In genomic region chr12:122946690-122947271, GRCh38 we compare ENCODE assay signal across 1 cellular context.
TF ChIP-seq lines count a peak whose summit lies in the region.

No MANE protein-coding gene starts in this region.

TF ChIP-seq in HEK293, 187 proteins besides CTCF, POLR2A, EP300 and RAD21 (continued from another document and continues in another):
- TF ChIP-seq SP7 (tag by site-specific recombination; IDR thresholded peaks at IDR 0.05) (peak; percentile 88), KLF16 (tag by site-specific recombination; IDR thresholded peaks at IDR 0.05) (no peak), ZSCAN16 (tag by site-specific recombination; IDR thresholded peaks at IDR 0.05) (no peak), ZNF670 (tag by site-specific recombination; IDR thresholded peaks at IDR 0.05; ENCODE audit: low read depth) (no peak), ELK4 (IDR thresholded peaks at IDR 0.05; ENCODE audit: borderline replicate concordance, low read depth, low read length) (no peak), ZNF658 (tag by site-specific recombination; IDR thresholded peaks at IDR 0.05) (no peak), GFI1B (tag by site-specific recombination; IDR thresholded peaks at IDR 0.05) (no peak), GLI4 (tag by site-specific recombination; IDR thresholded peaks at IDR 0.05) (no peak), ZBTB11 (tag by site-specific recombination; conservative IDR thresholded peaks at IDR 0.05; ENCODE audit: low read depth) (no peak), ZNF791 (tag by site-specific recombination; IDR thresholded peaks at IDR 0.05) (no peak), ZIC2 (tag by site-specific recombination; IDR thresholded peaks at IDR 0.05) (peak; percentile 92), YY2 (tag by site-specific recombination; IDR thresholded peaks at IDR 0.05) (0 out of 2 replicates have a peak, but pooled peaks have one; percentile 27), ZNF292 (tag by site-specific recombination; IDR thresholded peaks at IDR 0.05; ENCODE audit: borderline replicate concordance, low read depth) (no peak), ZNF777 (tag by site-specific recombination; IDR thresholded peaks at IDR 0.05; ENCODE audit: borderline replicate concordance) (no peak), ZBTB6 (tag by site-specific recombination; IDR thresholded peaks at IDR 0.05) (no peak), ZBTB44 (tag by site-specific recombination; IDR thresholded peaks at IDR 0.05) (peak; percentile 76), ZBTB26 (tag by site-specific recombination; optimal IDR thresholded peaks at IDR 0.05) (no peak), PRDM1 (tag by site-specific recombination; IDR thresholded peaks at IDR 0.05) (no peak), ZXDB (tag by site-specific recombination; IDR thresholded peaks at IDR 0.05) (no peak), ZNF433 (tag by site-specific recombination; IDR thresholded peaks at IDR 0.05; ENCODE audit: low read depth) (no peak), ZSCAN23 (tag by site-specific recombination; IDR thresholded peaks at IDR 0.05) (0 out of 2 replicates have a peak, but pooled peaks have one; percentile 76), ZNF843 (tag by site-specific recombination; IDR thresholded peaks at IDR 0.05) (no peak), ZNF37A (tag by site-specific recombination; IDR thresholded peaks at IDR 0.05) (no peak), ZNF560 (tag by site-specific recombination; IDR thresholded peaks at IDR 0.05; ENCODE audit: borderline replicate concordance) (no peak), RBAK (tag by site-specific recombination; IDR thresholded peaks at IDR 0.05) (no peak), ZNF580 (tag by site-specific recombination; IDR thresholded peaks at IDR 0.05) (no peak), ZNF169 (tag by site-specific recombination; IDR thresholded peaks at IDR 0.05) (no peak), EGR2 (tag by site-specific recombination; IDR thresholded peaks at IDR 0.05; ENCODE audit: low read depth) (peak; percentile 62; the same call in 1 of the 2 replicates), ZNF624 (tag by site-specific recombination; IDR thresholded peaks at IDR 0.05) (no peak), ZFP41 (tag by site-specific recombination; IDR thresholded peaks at IDR 0.05; ENCODE audit: borderline replicate concordance) (no peak), ZNF350 (tag by site-specific recombination; IDR thresholded peaks at IDR 0.05) (no peak), SETDB1 (IDR thresholded peaks at IDR 0.05; ENCODE audit: insufficient read length, low read length) (no peak), ZNF274 (IDR thresholded peaks at IDR 0.05; ENCODE audit: low read length) (no peak), ZNF274 (tag by site-specific recombination; IDR thresholded peaks at IDR 0.05; ENCODE audit: borderline replicate concordance) (no peak), ZNF24 (tag by site-specific recombination; IDR thresholded peaks at IDR 0.05) (peak; percentile 63; the same call in 1 of the 2 replicates), ZNF530 (tag by site-specific recombination; IDR thresholded peaks at IDR 0.05; ENCODE audit: low read depth) (no peak), AEBP2 (tag by site-specific recombination; IDR thresholded peaks at IDR 0.05; ENCODE audit: borderline replicate concordance) (no peak), GLIS2 (tag by site-specific recombination; IDR thresholded peaks at IDR 0.05) (peak; percentile 91), MEIS1 (CRISPR knock-in tag; IDR thresholded peaks at IDR 0.05; ENCODE audit: borderline replicate concordance) (no peak), REST (tag by site-specific recombination; IDR thresholded peaks at IDR 0.05) (peak; percentile 44; the same call in 1 of the 2 replicates), ZNF501 (tag by site-specific recombination; IDR thresholded peaks at IDR 0.05) (no peak), ZNF623 (tag by site-specific recombination; IDR thresholded peaks at IDR 0.05) (no peak), ZNF473 (tag by site-specific recombination; IDR thresholded peaks at IDR 0.05) (no peak), ZNF426 (tag by site-specific recombination; IDR thresholded peaks at IDR 0.05) (no peak), ZNF394 (tag by site-specific recombination; IDR thresholded peaks at IDR 0.05; ENCODE audit: borderline replicate concordance) (peak; percentile 67; the same call in 1 of the 2 replicates), ZNF140 (tag by site-specific recombination; IDR thresholded peaks at IDR 0.05) (no peak), PRDM4 (tag by site-specific recombination; IDR thresholded peaks at IDR 0.05) (no peak), ZNF223 (tag by site-specific recombination; IDR thresholded peaks at IDR 0.05) (no peak), ZNF610 (tag by site-specific recombination; IDR thresholded peaks at IDR 0.05; ENCODE audit: borderline replicate concordance) (no peak), ZNF114 (tag by site-specific recombination; IDR thresholded peaks at IDR 0.05) (no peak), ZNF184 (tag by site-specific recombination; IDR thresholded peaks at IDR 0.05) (peak; percentile 63; the same call in 1 of the 2 replicates)
